8 cellular contexts compared by ENCODE assay signal in the genomic region with DNA sequence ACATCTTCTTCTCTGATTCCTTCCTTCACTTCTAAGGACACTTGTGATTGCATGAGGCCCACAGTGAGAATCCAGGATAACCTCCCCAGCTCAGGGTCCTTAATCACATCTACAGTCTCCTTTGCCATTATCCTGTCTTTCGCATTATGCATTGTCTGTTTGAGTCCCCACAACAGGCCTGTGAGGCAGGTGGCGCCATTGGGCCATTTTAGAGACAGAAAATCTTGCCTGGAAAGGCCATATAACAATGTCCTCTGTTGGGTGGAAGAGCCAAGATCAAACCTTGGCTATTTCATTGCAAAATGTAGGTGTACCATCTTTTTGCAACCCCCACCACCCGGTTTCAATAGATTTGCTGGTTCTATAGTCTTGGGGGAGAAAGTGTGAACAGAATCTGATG. TPM values are rescaled to one million over a fixed set of nuclear protein-coding genes. Genes with fewer than 3 reads are reported as not detected.
DNase-seq lines count a peak whose midpoint lies in the region; ATAC-seq and TF ChIP-seq lines count a peak whose summit lies in the region.

No MANE protein-coding gene starts in this region.

- H3K27ac ChIP-seq in caudate nucleus (ENCODE audit: low read depth, low read length) (no peak overlapping the region), left lung (no peak overlapping the region)

- H3K4me1 ChIP-seq in Caco-2 (no peaks in the 10 kb centered on the region), left lung (no peaks in the 10 kb centered on the region)

- BruUV-seq in Caco-2 (replicated peaks; lab: Mats Ljungman, UMichigan): no TSS peak

- H3K36me3 Mint-ChIP-seq in Caco-2 (ENCODE audit: insufficient read depth, unreplicated experiment) (no peaks in the 10 kb centered on the region), activated B cell treated with CpG ODN at 0.5 μM for 24 hours (ENCODE audit: low read depth) (no peaks in the 10 kb centered on the region)

- H3K9me3 Mint-ChIP-seq in Caco-2 (ENCODE audit: unreplicated experiment) (no peaks in the 10 kb centered on the region), activated B cell treated with CpG ODN at 0.5 μM for 24 hours (no peaks in the 10 kb centered on the region)

- intact Hi-C loops in Caco-2 (cut with micrococcal nuclease; ENCODE audit: unreplicated experiment) (loop anchor here (1.0 kb wide), 3 partner anchors 64 to 195 kb away; no protein-coding TSS in a partner anchor), activated B cell treated with CpG ODN at 0.5 μM for 24 hours (cut with micrococcal nuclease) (loop anchor here (1.0 kb wide), 2 partner anchors 65 to 195 kb away; no protein-coding TSS in a partner anchor), left lung (cut with DNase I) (no loop called here)

- TF ChIP-seq CTCF in Caco-2 (IDR thresholded peaks at IDR 0.05; ENCODE audit: insufficient read depth in 1 of 2, low read depth in 1 of 2, low read length in 1 of 2, severe bottlenecking in 1 of 2, unreplicated experiment in 1 of 2) (peak; percentile 68 to 78), activated B cell treated with CpG ODN at 0.5 μM for 24 hours (IDR thresholded peaks at IDR 0.05) (no peak), left lung (IDR thresholded peaks at IDR 0.05) (peak; percentile 51 to 55)

- no peaks in the 10 kb centered on the region for H3K9me3 ChIP-seq in Caco-2
- no peaks in the 10 kb centered on the region for H3K9me3 ChIP-seq in left lung

- DNase-seq in Caco-2 (peak; percentile 64 to 75), LoVo (ENCODE audit: low spot score) (peak; percentile 49), activated B cell treated with CpG ODN at 0.5 μM for 24 hours (peak; percentile 34), caudate nucleus (lab: John Stamatoyannopoulos, UW) (peak in 36 of 61 donors; percentile 1 to 66 (median 14)), left lung (peak; percentile 52 to 56)
- peak; percentile 30 for DNase-seq in stimulated activated CD8-positive, alpha-beta memory T cell treated with anti-CD3 and anti-CD28 coated beads, Interleukin-12 subunit alpha, Interleukin-12 subunit beta, amount 100 ng/mL, for 4 hours (ENCODE audit: low read depth)

- peaks cover 8% of the 10 kb centered on the region for H3K27me3 Mint-ChIP-seq in Caco-2 (ENCODE audit: insufficient read depth, unreplicated experiment)
- peaks cover 16% of the 10 kb centered on the region for H3K27me3 Mint-ChIP-seq in activated B cell treated with CpG ODN at 0.5 μM for 24 hours

- no peaks in the 10 kb centered on the region for H3K4me1 Mint-ChIP-seq in Caco-2 (ENCODE audit: low read depth, unreplicated experiment)
- H3K4me1 Mint-ChIP-seq in activated B cell treated with CpG ODN at 0.5 μM for 24 hours: no peaks in the 10 kb centered on the region

- H3K27me3 ChIP-seq in Caco-2 (replicated peaks; ENCODE audit: control insufficient read depth, insufficient read depth, low read length) (no peaks in the 10 kb centered on the region), left lung (no peaks in the 10 kb centered on the region)

- peak; percentile 75 for ATAC-seq in GM19467 (IDR thresholded peaks at IDR 0.05; ENCODE audit: unreplicated experiment)
- ATAC-seq in activated B cell treated with CpG ODN at 0.5 μM for 24 hours (ENCODE audit: low read depth): peak; percentile 61
- peak; percentile 84 for ATAC-seq in left lung
- ATAC-seq in GM18520 (IDR thresholded peaks at IDR 0.05; ENCODE audit: unreplicated experiment): no peak

- H3K36me3 ChIP-seq in Caco-2 (ENCODE audit: control insufficient read depth, insufficient read depth, low read length) (no peaks in the 10 kb centered on the region), left lung (no peaks in the 10 kb centered on the region)

- CTCF ChIA-PET in Caco-2 (lab: Charles Lee) (no interaction called here), activated B cell treated with CpG ODN at 0.5 μM for 24 hours (lab: Charles Lee) (interaction anchor here (1.6 kb wide), 1 partner anchor 11 kb away, joined by 7 read pairs; a partner anchor contains a TSS)

- POLR2A ChIA-PET in Caco-2 (lab: Charles Lee): no interaction called here
- POLR2A ChIA-PET in activated B cell treated with CpG ODN at 0.5 μM for 24 hours (lab: Charles Lee): no interaction called here

- H3K4me3 ChIP-seq in Caco-2 (ENCODE audit: low read depth, low read length) (no peak overlapping the region), left lung (no peak overlapping the region)

- no peak overlapping the region for H3K4me3 Mint-ChIP-seq in Caco-2 (ENCODE audit: unreplicated experiment)
- H3K4me3 Mint-ChIP-seq in activated B cell treated with CpG ODN at 0.5 μM for 24 hours: no peak overlapping the region

- H3K27ac Mint-ChIP-seq in Caco-2 (ENCODE audit: unreplicated experiment) (no peak overlapping the region), activated B cell treated with CpG ODN at 0.5 μM for 24 hours (no peak overlapping the region)

RNA-seq across cellular contexts. Expression of a gene that starts 11.8 kb away (rescaled TPM):
- total RNA-seq in Caco-2 (2022) (42.8 TPM in 2 replicates), activated B cell treated with CpG ODN at 0.5 μM for 24 hours (23.0 and 23.9 TPM in 2 replicates), left lung (10 to 100 TPM; 31.6 to 39.5 TPM)

Comparison
In these comparisons a context has a peak if more than half of its experiments do, and no peak if none do; other contexts are left out.
1. DNase-seq: peak in every context shown above with its lines; median percentile 70 in Caco-2; 54 in left lung; 49 in LoVo; 34 in activated B cell treated with CpG ODN at 0.5 μM for 24 hours; 30 in stimulated activated CD8-positive, alpha-beta memory T cell treated with anti-CD3 and anti-CD28 coated beads, Interleukin-12 subunit alpha, Interleukin-12 subunit beta, amount 100 ng/mL, for 4 hours; 14 in caudate nucleus.
2. intact Hi-C loops: an anchor here in Caco-2 (1.0 kb wide) and activated B cell treated with CpG ODN at 0.5 μM for 24 hours (1.0 kb wide); none called in left lung.